ENCODE assay signal across 8 cellular contexts in the genomic region with DNA sequence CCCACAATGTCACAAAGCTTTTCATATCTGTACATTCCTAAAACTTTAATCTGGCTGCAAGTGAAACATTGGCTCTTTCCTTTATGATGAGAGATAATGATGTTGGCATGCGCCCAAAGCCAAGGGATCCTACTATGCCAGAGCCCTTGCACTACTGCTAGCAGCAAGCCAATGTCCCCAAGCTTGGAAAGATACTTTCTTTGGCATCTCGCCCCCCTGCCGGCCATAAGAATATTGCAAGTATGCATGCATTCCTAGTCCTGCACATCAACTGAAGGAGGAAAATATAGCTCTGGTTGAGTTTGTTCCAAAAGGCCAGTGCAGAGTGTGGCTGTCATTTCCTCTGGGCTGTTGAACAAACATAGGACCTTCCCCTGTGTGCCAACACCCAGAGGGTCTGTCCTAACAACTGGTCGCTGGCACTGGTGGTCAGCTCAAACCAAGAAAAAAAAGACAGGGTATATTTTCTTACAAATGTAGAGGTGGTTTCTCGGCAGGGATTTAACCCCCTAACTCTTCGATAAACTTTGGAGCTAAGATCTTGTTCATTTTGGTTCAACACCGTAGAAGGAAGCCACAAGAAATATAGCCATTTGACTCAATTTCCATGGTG. TPM values are rescaled to one million over a fixed set of nuclear protein-coding genes. Genes with fewer than 3 reads are reported as not detected.
A peak's percentile ranks its signal among the peaks of the same experiment; 100 is the strongest.
DNase-seq lines count a peak whose midpoint lies in the region; ATAC-seq, FAIRE-seq and TF ChIP-seq lines count a peak whose summit lies in the region.

No MANE protein-coding gene starts in this region.

- H3K27ac ChIP-seq in SK-N-SH (ENCODE audit: low read depth in 2 of 2, low read length in 1 of 2): no peak overlapping the region

- no peaks in the 10 kb centered on the region for H3K27me3 ChIP-seq in SK-N-SH (ENCODE audit: insufficient read depth)

- no peaks in the 10 kb centered on the region for H3K9me2 ChIP-seq in SK-N-SH

- no peak overlapping the region for H2AFZ ChIP-seq in SK-N-SH (ENCODE audit: low read depth)

- peaks cover 10 to 16% of the 10 kb centered on the region in 2 experiments for H3K4me1 ChIP-seq in SK-N-SH (ENCODE audit: control insufficient read depth in 1 of 2, insufficient read depth in 2 of 2, low read depth in 1 of 2, low read length in 1 of 2)

- WGBS in SK-N-SH (ENCODE audit: low lambda C conversion rate): 53% methylated on average over 7 of the region's 7 CpGs

- peak; percentile 56 for TF ChIP-seq RAD21 in SK-N-SH (IDR thresholded peaks at IDR 0.05; ENCODE audit: low read length)

- no peaks in the 10 kb centered on the region for H4K20me1 ChIP-seq in SK-N-SH (ENCODE audit: insufficient read depth)

- no peak overlapping the region for H3K4me2 ChIP-seq in SK-N-SH

- H3K9ac ChIP-seq in SK-N-SH: no peak overlapping the region

- H3K36me3 ChIP-seq in SK-N-SH (replicated peaks in 1 of 2; ENCODE audit: control insufficient read depth in 1 of 2, insufficient read depth in 2 of 2, low read length in 1 of 2): peaks cover 22 to 34% of the 10 kb centered on the region in 2 experiments

- H3K79me2 ChIP-seq in SK-N-SH (ENCODE audit: insufficient read depth): peaks cover 4% of the 10 kb centered on the region

- TF ChIP-seq POLR2A in H54 (IDR thresholded peaks at IDR 0.05; ENCODE audit: low read depth, low read length): no peak

- no peak for TF ChIP-seq EP300 in SK-N-SH (IDR thresholded peaks at IDR 0.05; ENCODE audit: borderline replicate concordance in 1 of 2, low read depth in 1 of 2, low read length in 1 of 2)

- POLR2A ChIA-PET in SK-N-SH (lab: Yijun Ruan, JAX): interaction anchor here (1.3 kb wide), 1 partner anchor 283 kb away, joined by 3 read pairs; a partner anchor contains a TSS

- no peak for ATAC-seq in GM18498 (IDR thresholded peaks at IDR 0.05; ENCODE audit: unreplicated experiment)
- no peak for ATAC-seq in HG02973 (IDR thresholded peaks at IDR 0.05; ENCODE audit: unreplicated experiment)

- TF ChIP-seq CTCF in D721Med (IDR thresholded peaks at IDR 0.05; ENCODE audit: insufficient read depth, missing control alignments): peak; percentile 67
- peak; percentile 72 for TF ChIP-seq CTCF in SK-N-SH (IDR thresholded peaks at IDR 0.05)

- H3K4me3 ChIP-seq in SK-N-SH (ENCODE audit: low read depth in 2 of 2, low read length in 1 of 2): no peak overlapping the region

- H3F3A ChIP-seq in SK-N-SH (replicated peaks; ENCODE audit: insufficient read depth): peaks cover 9% of the 10 kb centered on the region

- FAIRE-seq in D721Med (lab: Jason Lieb, UNC): no peak
- peak; percentile 68 for FAIRE-seq in H54 (lab: Jason Lieb, UNC)

- DNase-seq in D721Med (ENCODE audit: insufficient read length, low spot score): no peak
- no peak for DNase-seq in H54 (ENCODE audit: insufficient read length, low spot score)
- peak; percentile 53 for DNase-seq in SK-N-SH
- DNase-seq in cerebellar cortex (ENCODE audit: low spot score): peak; percentile 22
- DNase-seq in mucosa of gallbladder (ENCODE audit: low spot score): peak; percentile 49
- DNase-seq in NCI-H345 treated with DMSO at 0.1 percent for 48 hours (lab: John Stamatoyannopoulos, UW; ENCODE audit: unreplicated experiment): no peak

- no peaks in the 10 kb centered on the region for H3K9me3 ChIP-seq in SK-N-SH

- CTCF ChIA-PET in SK-N-SH (lab: Yijun Ruan, JAX): interaction anchor here (0.6 to 11.4 kb wide), 40 partner anchors 9 to 328 kb away, joined by 3 to 255 read pairs (median 6); a partner anchor contains a TSS

TF ChIP-seq in SK-N-SH, 30 proteins besides CTCF, POLR2A, EP300 and RAD21:
- no peak for TF ChIP-seq RCOR1 (IDR thresholded peaks at IDR 0.05; ENCODE audit: low read length)
- 0 out of 2 replicates have a peak, but pooled peaks have one; percentile 14 for TF ChIP-seq TAF1 (IDR thresholded peaks at IDR 0.05; ENCODE audit: borderline replicate concordance, low read depth, low read length)
- TF ChIP-seq NFIC (IDR thresholded peaks at IDR 0.05; ENCODE audit: borderline replicate concordance): peak; percentile 48; the same call in 1 of the 2 replicates
- peak; percentile 71 for TF ChIP-seq SMC3 (IDR thresholded peaks at IDR 0.05; ENCODE audit: low read depth, low read length)
- TF ChIP-seq MXI1 (IDR thresholded peaks at IDR 0.05; ENCODE audit: low read depth, low read length): no peak
- TF ChIP-seq ELF1 (IDR thresholded peaks at IDR 0.05): no peak
- TF ChIP-seq TCF12 (IDR thresholded peaks at IDR 0.05): no peak
- no peak for TF ChIP-seq EZH2phosphoT487 (IDR thresholded peaks at IDR 0.05; ENCODE audit: borderline replicate concordance, low read depth)
- TF ChIP-seq, protein P1, sequence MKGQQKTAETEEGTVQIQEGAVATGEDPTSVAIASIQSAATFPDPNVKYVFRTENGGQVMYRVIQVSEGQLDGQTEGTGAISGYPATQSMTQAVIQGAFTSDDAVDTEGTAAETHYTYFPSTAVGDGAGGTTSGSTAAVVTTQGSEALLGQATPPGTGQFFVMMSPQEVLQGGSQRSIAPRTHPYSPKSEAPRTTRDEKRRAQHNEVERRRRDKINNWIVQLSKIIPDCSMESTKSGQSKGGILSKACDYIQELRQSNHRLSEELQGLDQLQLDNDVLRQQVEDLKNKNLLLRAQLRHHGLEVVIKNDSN (IDR thresholded peaks at IDR 0.05; ENCODE audit: borderline replicate concordance, low read depth): no peak
- TF ChIP-seq, protein P2, sequence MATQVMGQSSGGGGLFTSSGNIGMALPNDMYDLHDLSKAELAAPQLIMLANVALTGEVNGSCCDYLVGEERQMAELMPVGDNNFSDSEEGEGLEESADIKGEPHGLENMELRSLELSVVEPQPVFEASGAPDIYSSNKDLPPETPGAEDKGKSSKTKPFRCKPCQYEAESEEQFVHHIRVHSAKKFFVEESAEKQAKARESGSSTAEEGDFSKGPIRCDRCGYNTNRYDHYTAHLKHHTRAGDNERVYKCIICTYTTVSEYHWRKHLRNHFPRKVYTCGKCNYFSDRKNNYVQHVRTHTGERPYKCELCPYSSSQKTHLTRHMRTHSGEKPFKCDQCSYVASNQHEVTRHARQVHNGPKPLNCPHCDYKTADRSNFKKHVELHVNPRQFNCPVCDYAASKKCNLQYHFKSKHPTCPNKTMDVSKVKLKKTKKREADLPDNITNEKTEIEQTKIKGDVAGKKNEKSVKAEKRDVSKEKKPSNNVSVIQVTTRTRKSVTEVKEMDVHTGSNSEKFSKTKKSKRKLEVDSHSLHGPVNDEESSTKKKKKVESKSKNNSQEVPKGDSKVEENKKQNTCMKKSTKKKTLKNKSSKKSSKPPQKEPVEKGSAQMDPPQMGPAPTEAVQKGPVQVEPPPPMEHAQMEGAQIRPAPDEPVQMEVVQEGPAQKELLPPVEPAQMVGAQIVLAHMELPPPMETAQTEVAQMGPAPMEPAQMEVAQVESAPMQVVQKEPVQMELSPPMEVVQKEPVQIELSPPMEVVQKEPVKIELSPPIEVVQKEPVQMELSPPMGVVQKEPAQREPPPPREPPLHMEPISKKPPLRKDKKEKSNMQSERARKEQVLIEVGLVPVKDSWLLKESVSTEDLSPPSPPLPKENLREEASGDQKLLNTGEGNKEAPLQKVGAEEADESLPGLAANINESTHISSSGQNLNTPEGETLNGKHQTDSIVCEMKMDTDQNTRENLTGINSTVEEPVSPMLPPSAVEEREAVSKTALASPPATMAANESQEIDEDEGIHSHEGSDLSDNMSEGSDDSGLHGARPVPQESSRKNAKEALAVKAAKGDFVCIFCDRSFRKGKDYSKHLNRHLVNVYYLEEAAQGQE (IDR thresholded peaks at IDR 0.05; ENCODE audit: low read depth, low read length): peak; percentile 49; the same call in 1 of the 2 replicates

RNA-seq across cellular contexts. Expression of a gene that starts 41.5 kb away (rescaled TPM):
- 3.9 and 6.5 TPM in 2 replicates for polyA plus RNA-seq in SK-N-SH (2012; rRNA removed)
- polyA plus RNA-seq in SK-N-SH (2012; cell fraction: cytosol; rRNA removed): 3.9 and 4.8 TPM in 2 replicates
- 7.1 and 15.1 TPM in 2 replicates for polyA plus RNA-seq in SK-N-SH (2012; cell fraction: nucleus; rRNA removed)
- 7.2 TPM for total RNA-seq in mucosa of gallbladder

Comparison
In these comparisons a context has a peak if more than half of its experiments do, and no peak if none do; other contexts are left out.
1. DNase-seq: peak in SK-N-SH (single experiment), cerebellar cortex (single experiment) and mucosa of gallbladder (single experiment); none in D721Med (single experiment), H54 (single experiment) and NCI-H345 treated with DMSO at 0.1 percent for 48 hours (single experiment).